12 cellular contexts compared by ENCODE assay signal in genomic region chr6:56517155-56517745, GRCh38.
DNase-seq lines count a peak whose midpoint lies in the region; ATAC-seq and TF ChIP-seq lines count a peak whose summit lies in the region.
"Had no signal": no experiment of that assay in that cellular context is flagged by ENCODE, and none has a peak within 500 bp of the region (broad histone marks: within the 10 kb centered on the region; RNA-seq: fewer than 3 reads in every experiment).

No MANE protein-coding gene starts in this region.

- H3K4me3 Mint-ChIP-seq in endodermal cell: no peak overlapping the region
- H3K4me3 Mint-ChIP-seq: effector memory CD8-positive, alpha-beta T cell; nephron progenitor cell had no signal

- no peak for TF ChIP-seq CTCF in gastrocnemius medialis (IDR thresholded peaks at IDR 0.05 in 4 of 5, conservative IDR thresholded peaks at IDR 0.05 in 1 of 5)
- no peak for TF ChIP-seq CTCF in endodermal cell (conservative IDR thresholded peaks at IDR 0.05)

- H3K27ac ChIP-seq in Karpas-422 (ENCODE audit: low read length): 0 out of 2 replicates have a peak overlapping the region, but pooled peaks have one; percentile 8
- H3K27ac ChIP-seq in gastrocnemius medialis: peak overlapping the region in 3 of 4 donors; percentile 14 to 53 (median 33)
- H3K27ac ChIP-seq in endodermal cell (ENCODE audit: low read depth, low read length): no peak overlapping the region

- H3K9me3 ChIP-seq in Karpas-422 (ENCODE audit: low read length) (no peaks in the 10 kb centered on the region), gastrocnemius medialis (no peaks in the 10 kb centered on the region), endodermal cell (ENCODE audit: control insufficient read depth, low read length) (no peaks in the 10 kb centered on the region)
- H3K9me3 ChIP-seq: Caco-2 had no signal

- H3K9me2 ChIP-seq in Karpas-422 (replicated peaks; ENCODE audit: insufficient read depth, low read length): no peaks in the 10 kb centered on the region

- peaks cover 42% of the 10 kb centered on the region for H3K4me1 ChIP-seq in Karpas-422 (ENCODE audit: low read length)
- peaks cover 9 to 18% of the 10 kb centered on the region in 2 donors for H3K4me1 ChIP-seq in gastrocnemius medialis
- no peaks in the 10 kb centered on the region for H3K4me1 ChIP-seq in endodermal cell (ENCODE audit: control insufficient read depth, insufficient read depth, low read length)

- TF ChIP-seq POLR2A in gastrocnemius medialis (IDR thresholded peaks at IDR 0.05): no peak

- H3K4me1 Mint-ChIP-seq in endodermal cell: peaks cover 10% of the 10 kb centered on the region

- ATAC-seq in gastrocnemius medialis (no peak), HG02884 (IDR thresholded peaks at IDR 0.05; ENCODE audit: unreplicated experiment) (no peak)
- ATAC-seq: effector memory CD8-positive, alpha-beta T cell had no signal

- 91 to 100% methylated on average over 2 to 5 of the region's 5 CpGs for WGBS in endodermal cell (ENCODE audit: insufficient coverage in 1 of 2, insufficient read length in 1 of 2), 2 experiments

- no peaks in the 10 kb centered on the region for H4K20me1 ChIP-seq in Karpas-422 (ENCODE audit: insufficient read depth, low read depth, low read length)

- no peaks in the 10 kb centered on the region for H3K27me3 Mint-ChIP-seq in endodermal cell (ENCODE audit: insufficient read depth)
- H3K27me3 Mint-ChIP-seq: effector memory CD8-positive, alpha-beta T cell had no signal

- H3K4me3 ChIP-seq in Karpas-422 (ENCODE audit: low read length): no peak overlapping the region
- H3K4me3 ChIP-seq in gastrocnemius medialis: no peak overlapping the region
- H3K4me3 ChIP-seq in endodermal cell (ENCODE audit: low read length): no peak overlapping the region

- H3K36me3 Mint-ChIP-seq in endodermal cell (ENCODE audit: low read depth): peaks cover 24% of the 10 kb centered on the region

- DNase-seq in Karpas-422 (no peak), NCI-H774 (lab: John Stamatoyannopoulos, UW) (peak; percentile 59), fibroblast of the conjunctiva (ENCODE audit: low read depth) (peak; percentile 34), gastrocnemius medialis (no peak), endodermal cell (no peak)
- no peak for DNase-seq in activated CD4-positive, alpha-beta T cell treated with anti-CD3 and anti-CD28 coated beads for 1 hour
- DNase-seq in activated CD8-positive, alpha-beta memory T cell treated with anti-CD3 and anti-CD28 coated beads, Interleukin-2, amount 50 U/mL, for 4 hours: no peak
- DNase-seq: amniotic stem cell; Caco-2; effector memory CD8-positive, alpha-beta T cell; nephron progenitor cell had no signal

- peaks cover 51% of the 10 kb centered on the region for H3K79me2 ChIP-seq in Karpas-422 (ENCODE audit: low read length)

- H3K36me3 ChIP-seq in Karpas-422 (ENCODE audit: insufficient read depth, low read length) (peaks cover 77% of the 10 kb centered on the region), gastrocnemius medialis (peaks cover 0 to 33% of the 10 kb centered on the region in 2 donors), endodermal cell (ENCODE audit: control insufficient read depth, insufficient read depth, low read length) (peaks cover 45% of the 10 kb centered on the region)

- H3K9me3 Mint-ChIP-seq in endodermal cell: no peaks in the 10 kb centered on the region
- H3K9me3 Mint-ChIP-seq: nephron progenitor cell had no signal

- H3K4me2 ChIP-seq in Karpas-422 (ENCODE audit: low read depth, low read length, poor library complexity, severe bottlenecking): no peak overlapping the region

- H2AFZ ChIP-seq in Karpas-422 (ENCODE audit: low read length): no peak overlapping the region

- intact Hi-C loops in gastrocnemius medialis (cut with DNase I; ENCODE audit: low total_unique reads): no loop called here

- in situ Hi-C loops in gastrocnemius medialis (cut with MboI; ENCODE audit: low sequenced_read_pairs in 4 of 4): no loop called here

- no peak overlapping the region for H3K27ac Mint-ChIP-seq in endodermal cell
- H3K27ac Mint-ChIP-seq: effector memory CD8-positive, alpha-beta T cell; nephron progenitor cell had no signal

- H3K9ac ChIP-seq in Karpas-422 (ENCODE audit: low read length) (no peak overlapping the region), endodermal cell (ENCODE audit: extremely low read depth, low read length, poor library complexity, severe bottlenecking) (no peak overlapping the region)

- H3K27me3 ChIP-seq in Karpas-422 (ENCODE audit: low read length) (no peaks in the 10 kb centered on the region), gastrocnemius medialis (no peaks in the 10 kb centered on the region), endodermal cell (ENCODE audit: control insufficient read depth, insufficient read depth, low read length, poor library complexity, severe bottlenecking) (no peaks in the 10 kb centered on the region)

Comparison
In these comparisons a context has a peak if more than half of its experiments do, and no peak if none do; other contexts are left out.
1. DNase-seq: peak in NCI-H774 (single experiment) and fibroblast of the conjunctiva (single experiment); none in Karpas-422 (single experiment), gastrocnemius medialis (0 of 2), activated CD4-positive, alpha-beta T cell treated with anti-CD3 and anti-CD28 coated beads for 1 hour (single experiment), activated CD8-positive, alpha-beta memory T cell treated with anti-CD3 and anti-CD28 coated beads, Interleukin-2, amount 50 U/mL, for 4 hours (single experiment) and endodermal cell (single experiment).